ENCODE assay signal across 1 cellular context in genomic region chr12:44748950-44749468, GRCh38.
TF ChIP-seq lines count a peak whose summit lies in the region.

No MANE protein-coding gene starts in this region.

TF ChIP-seq in SK-N-SH, 30 proteins besides CTCF, POLR2A, EP300 and RAD21 (continued from another document):
- TF ChIP-seq USF1 (IDR thresholded peaks at IDR 0.05; ENCODE audit: borderline replicate concordance, low read depth) (no peak), ZBTB33 (IDR thresholded peaks at IDR 0.05; ENCODE audit: borderline replicate concordance, low read depth) (no peak), RCOR1 (IDR thresholded peaks at IDR 0.05; ENCODE audit: low read length) (no peak), GABPA (IDR thresholded peaks at IDR 0.05; ENCODE audit: low read depth) (no peak), JUND (IDR thresholded peaks at IDR 0.05) (no peak), FOXM1 (IDR thresholded peaks at IDR 0.05; ENCODE audit: low read depth) (no peak)
